ENCODE assay signal across 27 cellular contexts in the genomic region with DNA sequence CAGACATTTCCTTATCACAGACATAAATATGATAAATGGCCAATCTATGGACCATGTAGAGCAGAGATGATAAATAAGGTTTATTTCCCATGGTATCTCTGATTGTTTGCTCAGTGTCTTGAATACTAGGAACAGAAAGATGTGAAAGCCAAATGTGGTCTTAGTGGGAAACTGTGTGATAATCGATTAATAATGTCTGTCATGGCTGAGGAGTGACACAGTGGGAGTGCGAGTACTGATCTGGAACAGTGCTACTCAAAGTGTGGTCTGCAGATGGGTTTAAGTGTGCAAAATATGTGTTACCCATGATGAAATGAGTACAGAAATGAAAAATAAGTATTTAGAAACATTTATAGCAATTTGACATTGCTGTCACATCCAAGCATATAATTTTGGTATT.
"Had no signal": no experiment of that assay in that cellular context is flagged by ENCODE, and none has a peak within 500 bp of the region (broad histone marks: within the 10 kb centered on the region; RNA-seq: fewer than 3 reads in every experiment).

No MANE protein-coding gene starts in this region.

- H3K9me3 ChIP-seq: esophagus squamous epithelium, gastrocnemius medialis, heart right ventricle, left lung, lower lobe of right lung, mucosa of descending colon had no signal

- H3K36me3 ChIP-seq: esophagus squamous epithelium, gastrocnemius medialis, heart right ventricle, left lung, lower lobe of right lung had no signal

- H3K4me1 Mint-ChIP-seq: naive B cell had no signal

- H3K4me1 ChIP-seq: esophagus squamous epithelium, gastrocnemius medialis, left lung, lower lobe of right lung had no signal

- ATAC-seq: esophagus mucosa, gastrocnemius medialis, heart right ventricle, left cardiac atrium, left lung, left ventricle myocardium superior, lower lobe of right lung, mucosa of descending colon had no signal

- H3K4me3 Mint-ChIP-seq: mesothelial cell of epicardium, naive B cell had no signal

- H3K4me3 ChIP-seq: coronary artery, dorsolateral prefrontal cortex, esophagus squamous epithelium, gastrocnemius medialis, heart right ventricle, left lung, lower lobe of right lung, mucosa of descending colon had no signal

- H3K9me3 Mint-ChIP-seq: mesothelial cell of epicardium, naive B cell had no signal

- H3K27ac ChIP-seq: coronary artery, dorsolateral prefrontal cortex, epithelial cell of prostate, esophagus squamous epithelium, gastrocnemius medialis, heart right ventricle, left lung, lower lobe of right lung had no signal

- H3K27me3 ChIP-seq: dorsolateral prefrontal cortex, left lung had no signal

- H3K36me3 Mint-ChIP-seq: mesothelial cell of epicardium, naive B cell had no signal

- H3K27ac Mint-ChIP-seq: mesothelial cell of epicardium had no signal

- DNase-seq: dermis blood vessel endothelial cell; dorsolateral prefrontal cortex; effector CD4-positive, alpha-beta T cell; effector memory CD4-positive, alpha-beta T cell; erythroblast; esophagus squamous epithelium; foreskin fibroblast; foreskin melanocyte; gastrocnemius medialis; glutamatergic neuron; heart right ventricle; hippocampal formation; left cardiac atrium; left lung; left ventricle myocardium superior; lower lobe of right lung; mesenchymal stem cell; mucosa of descending colon; naive B cell had no signal

- FAIRE-seq: colon, endometrium, islet of Langerhans, keratinocyte had no signal
